12 cellular contexts compared by ENCODE assay signal in the genomic region with DNA sequence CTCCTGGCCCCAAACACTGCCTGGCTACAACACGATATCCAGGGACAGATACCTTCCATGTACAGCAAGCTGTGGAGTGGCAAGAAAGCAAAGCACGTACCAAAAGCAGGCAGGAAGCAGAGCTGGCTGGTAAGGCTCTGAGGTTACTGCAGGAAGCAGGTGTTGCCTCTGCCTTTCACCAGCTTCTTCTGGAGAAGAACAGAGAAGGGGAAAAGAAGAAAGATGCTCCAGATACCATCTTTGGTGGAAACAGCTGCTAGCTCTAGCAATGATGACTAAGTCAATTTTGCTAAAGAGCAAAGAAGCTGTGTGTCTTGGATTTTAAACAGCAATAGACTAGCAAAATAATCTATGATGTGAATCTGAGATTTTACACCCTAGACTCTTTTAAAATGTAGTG. TPM values are rescaled to one million over a fixed set of nuclear protein-coding genes. Genes with fewer than 3 reads are reported as not detected.
DNase-seq lines count a peak whose midpoint lies in the region; ATAC-seq and TF ChIP-seq lines count a peak whose summit lies in the region.
"Had no signal": no experiment of that assay in that cellular context is flagged by ENCODE, and none has a peak within 500 bp of the region (broad histone marks: within the 10 kb centered on the region; RNA-seq: fewer than 3 reads in every experiment).

No MANE protein-coding gene starts in this region.

- no peaks in the 10 kb centered on the region for H3K79me2 ChIP-seq in SK-N-SH (ENCODE audit: insufficient read depth)

- no peak for TF ChIP-seq EP300 in SK-N-SH (IDR thresholded peaks at IDR 0.05; ENCODE audit: borderline replicate concordance in 1 of 2, low read depth in 1 of 2, low read length in 1 of 2)

- TF ChIP-seq CTCF in CD4-positive, alpha-beta T cell (IDR thresholded peaks at IDR 0.05) = no peak
- TF ChIP-seq CTCF in SK-N-SH (IDR thresholded peaks at IDR 0.05) = no peak

- H3K4me1 ChIP-seq in SK-N-SH (ENCODE audit: control insufficient read depth in 1 of 2, insufficient read depth in 2 of 2, low read depth in 1 of 2, low read length in 1 of 2) = no peaks in the 10 kb centered on the region; a peak in 1 of 4 replicates

- no peaks in the 10 kb centered on the region for H4K20me1 ChIP-seq in SK-N-SH (ENCODE audit: insufficient read depth)

- POLR2A ChIA-PET in CD4-positive, alpha-beta T cell (lab: Charles Lee) = interaction anchor here (1.0 to 7.4 kb wide), 12 partner anchors 21 to 96 kb away, joined by 3 to 138 read pairs (median 8); no protein-coding TSS in a partner anchor
- POLR2A ChIA-PET in T-cell (lab: Charles Lee) = interaction anchor here (0.9 to 2.0 kb wide), 6 partner anchors 71 to 94 kb away, joined by 4 to 13 read pairs (median 4); no protein-coding TSS in a partner anchor
- POLR2A ChIA-PET in SK-N-SH (lab: Yijun Ruan, JAX) = interaction anchor here (1.4 kb wide), 1 partner anchor 14 kb away, joined by 3 read pairs; no protein-coding TSS in a partner anchor

- no peak overlapping the region for H3K9ac ChIP-seq in SK-N-SH

- H3K4me3 ChIP-seq in SK-N-SH (ENCODE audit: low read depth in 2 of 2, low read length in 1 of 2) = no peak overlapping the region

- H3K4me1 Mint-ChIP-seq in CD4-positive, alpha-beta T cell (ENCODE audit: low read depth) = peaks cover 79% of the 10 kb centered on the region
- peaks cover 68 to 89% (median 73%) of the 10 kb centered on the region in 3 donors for H3K4me1 Mint-ChIP-seq in T-cell

- CTCF ChIA-PET in CD4-positive, alpha-beta T cell (lab: Charles Lee) = interaction anchor here (2.4 kb wide), 1 partner anchor 69 kb away, joined by 10 read pairs; no protein-coding TSS in a partner anchor
- CTCF ChIA-PET in T-cell (lab: Charles Lee) (interaction anchor here (0.5 to 4.8 kb wide), 5 partner anchors 38 to 97 kb away, joined by 3 to 67 read pairs (median 9); no protein-coding TSS in a partner anchor), SK-N-SH (lab: Yijun Ruan, JAX) (interaction anchor here (0.5 to 6.1 kb wide), 17 partner anchors 9 to 255 kb away, joined by 3 to 76 read pairs (median 4); no protein-coding TSS in a partner anchor)

- peak in 8 of 10 experiments; percentile 5 to 39 (median 32) for DNase-seq in CD4-positive, alpha-beta T cell
- DNase-seq in T-cell (peak in 31 of 34 experiments; percentile 10 to 61 (median 33)), C1 segment of cervical spinal cord (lab: John Stamatoyannopoulos, UW) (no peak), SK-N-SH (no peak), left ventricle myocardium superior (no peak)
- peak; percentile 68 for DNase-seq in central memory CD4-positive, alpha-beta T cell
- DNase-seq: kidney glomerular epithelial cell, NCI-H2171 had no signal

- H3K9me3 Mint-ChIP-seq in CD4-positive, alpha-beta T cell = no peaks in the 10 kb centered on the region
- H3K9me3 Mint-ChIP-seq in T-cell = no peaks in the 10 kb centered on the region

- peak overlapping the region; percentile 80 for H3K27ac Mint-ChIP-seq in CD4-positive, alpha-beta T cell
- peak overlapping the region; percentile 75 to 89 for H3K27ac Mint-ChIP-seq in T-cell

- peak; percentile 79 for ATAC-seq in CD4-positive, alpha-beta T cell (ENCODE audit: poor library complexity)
- peak; percentile 54 for ATAC-seq in GM21529 (IDR thresholded peaks at IDR 0.05; ENCODE audit: unreplicated experiment)
- ATAC-seq in T-cell (replicated peaks in 1 of 4) = peak; percentile 62 to 84 (median 72)
- no peak for ATAC-seq in HG02759 (IDR thresholded peaks at IDR 0.05; ENCODE audit: unreplicated experiment)
- ATAC-seq in left ventricle myocardium superior = no peak

- H3K27me3 ChIP-seq in CD4-positive, alpha-beta T cell (ENCODE audit: control insufficient read depth, insufficient read depth, low read length) = no peaks in the 10 kb centered on the region
- peaks cover 6% of the 10 kb centered on the region; the same call in 1 of the 2 replicates for H3K27me3 ChIP-seq in SK-N-SH (ENCODE audit: insufficient read depth)

- H3K4me2 ChIP-seq in SK-N-SH = no peak overlapping the region

- H3K9me3 ChIP-seq in CD4-positive, alpha-beta T cell (ENCODE audit: control insufficient read depth, low read length) = no peaks in the 10 kb centered on the region
- H3K9me3 ChIP-seq in SK-N-SH = no peaks in the 10 kb centered on the region

- no peaks in the 10 kb centered on the region for H3K9me2 ChIP-seq in SK-N-SH

- no peak overlapping the region for H3K27ac ChIP-seq in CD4-positive, alpha-beta T cell (ENCODE audit: low read depth, low read length)
- H3K27ac ChIP-seq in SK-N-SH (ENCODE audit: low read depth in 2 of 2, low read length in 1 of 2) = no peak overlapping the region

- TF ChIP-seq RAD21 in SK-N-SH (IDR thresholded peaks at IDR 0.05; ENCODE audit: low read length) = no peak

- H3K36me3 Mint-ChIP-seq in CD4-positive, alpha-beta T cell (ENCODE audit: low read depth) = no peaks in the 10 kb centered on the region
- H3K36me3 Mint-ChIP-seq in T-cell = no peaks in the 10 kb centered on the region

- H2AFZ ChIP-seq in SK-N-SH (ENCODE audit: low read depth) = no peak overlapping the region

- peak overlapping the region; percentile 23 for H3K4me3 Mint-ChIP-seq in CD4-positive, alpha-beta T cell
- H3K4me3 Mint-ChIP-seq in T-cell = peak overlapping the region; percentile 60 to 69 (median 64)

- intact Hi-C loops in CD4-positive, alpha-beta T cell (cut with DNase I, micrococcal nuclease) = loop anchor here (2.0 to 10.0 kb wide), 5 partner anchors 42 to 94 kb away; no protein-coding TSS in a partner anchor
- intact Hi-C loops in left ventricle myocardium superior (cut with micrococcal nuclease) = no loop called here

- no peaks in the 10 kb centered on the region for H3K27me3 Mint-ChIP-seq in CD4-positive, alpha-beta T cell
- no peaks in the 10 kb centered on the region for H3K27me3 Mint-ChIP-seq in T-cell

- no peaks in the 10 kb centered on the region for H3K36me3 ChIP-seq in SK-N-SH (replicated peaks in 1 of 2; ENCODE audit: control insufficient read depth in 1 of 2, insufficient read depth in 2 of 2, low read length in 1 of 2)

- no peaks in the 10 kb centered on the region for H3F3A ChIP-seq in SK-N-SH (replicated peaks; ENCODE audit: insufficient read depth)

- 46% methylated on average over 2 of the region's 2 CpGs for WGBS in SK-N-SH (ENCODE audit: low lambda C conversion rate)

TF ChIP-seq in SK-N-SH, 30 proteins besides CTCF, POLR2A, EP300 and RAD21:
- TF ChIP-seq SIN3A (IDR thresholded peaks at IDR 0.05; ENCODE audit: borderline replicate concordance, low read depth, low read length) (no peak), FOXJ3 (CRISPR knock-in tag; IDR thresholded peaks at IDR 0.05) (no peak), GATA2 (CRISPR knock-in tag; IDR thresholded peaks at IDR 0.05) (no peak), CHD2 (IDR thresholded peaks at IDR 0.05; ENCODE audit: low read length, partially characterized antibody) (no peak), SMC3 (IDR thresholded peaks at IDR 0.05; ENCODE audit: low read depth, low read length) (no peak), GABPA (IDR thresholded peaks at IDR 0.05; ENCODE audit: low read depth) (no peak)
- TF ChIP-seq, protein P1, sequence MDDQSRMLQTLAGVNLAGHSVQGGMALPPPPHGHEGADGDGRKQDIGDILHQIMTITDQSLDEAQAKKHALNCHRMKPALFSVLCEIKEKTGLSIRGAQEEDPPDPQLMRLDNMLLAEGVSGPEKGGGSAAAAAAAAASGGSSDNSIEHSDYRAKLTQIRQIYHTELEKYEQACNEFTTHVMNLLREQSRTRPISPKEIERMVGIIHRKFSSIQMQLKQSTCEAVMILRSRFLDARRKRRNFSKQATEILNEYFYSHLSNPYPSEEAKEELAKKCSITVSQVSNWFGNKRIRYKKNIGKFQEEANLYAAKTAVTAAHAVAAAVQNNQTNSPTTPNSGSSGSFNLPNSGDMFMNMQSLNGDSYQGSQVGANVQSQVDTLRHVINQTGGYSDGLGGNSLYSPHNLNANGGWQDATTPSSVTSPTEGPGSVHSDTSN (IDR thresholded peaks at IDR 0.05) = no peak
TF ChIP-seq in SK-N-SH: peak in this region for 0.

RNA-seq across cellular contexts. Expression of a gene that starts 34.9 kb away (rescaled TPM):
- total RNA-seq in CD4-positive, alpha-beta T cell = not detected
- total RNA-seq in T-cell (10 to 100 TPM in 3 of 5 donors, not detected in 2; 16.0 to 23.7 (median 20.8) TPM), left ventricle myocardium superior (not detected)
- polyA plus RNA-seq in SK-N-SH (2012; rRNA removed) = not detected in 2 replicates
- polyA plus RNA-seq in SK-N-SH (2012; cell fraction: cytosol; rRNA removed) = not detected in 2 replicates
- not detected in 2 replicates for polyA plus RNA-seq in SK-N-SH (2012; cell fraction: nucleus; rRNA removed)
- total RNA-seq: osteocyte; T-helper 2 cell treated with Interferon-gamma antibody and Interleukin-4, amounts not matched to agents 100 ng/mL and 5 ng/mL, for 36 hours had no signal

RNA-seq across cellular contexts. Expression of a gene that starts 56.4 kb away (rescaled TPM):
- not detected for total RNA-seq in CD4-positive, alpha-beta T cell
- total RNA-seq in T-cell (10 to 100 TPM in 3 of 5 donors, not detected in 2; 47.1 to 64.6 (median 57.7) TPM), left ventricle myocardium superior (not detected)
- not detected in 2 replicates for polyA plus RNA-seq in SK-N-SH (2012; rRNA removed)
- not detected in 2 replicates for polyA plus RNA-seq in SK-N-SH (2012; cell fraction: cytosol; rRNA removed)
- polyA plus RNA-seq in SK-N-SH (2012; cell fraction: nucleus; rRNA removed) = not detected in 2 replicates
- total RNA-seq: osteocyte; T-helper 2 cell treated with Interferon-gamma antibody and Interleukin-4, amounts not matched to agents 100 ng/mL and 5 ng/mL, for 36 hours had no signal

Comparison
In these comparisons a context has a peak if more than half of its experiments do, and no peak if none do; other contexts are left out.
1. ATAC-seq: peak in CD4-positive, alpha-beta T cell (single experiment), GM21529 (single experiment) and T-cell (4 of 4); none in HG02759 (single experiment) and left ventricle myocardium superior (single experiment).
2. DNase-seq: peak in CD4-positive, alpha-beta T cell (8 of 10), T-cell (31 of 34) and central memory CD4-positive, alpha-beta T cell (single experiment); none in C1 segment of cervical spinal cord (0 of 14), SK-N-SH (single experiment) and left ventricle myocardium superior (single experiment).